Comparison of ENCODE assay signal across 21 cellular contexts in genomic region chr1:234710936-234711335, GRCh38.
"Had no signal": no experiment of that assay in that cellular context is flagged by ENCODE, and none has a peak within 500 bp of the region (broad histone marks: within the 10 kb centered on the region; RNA-seq: fewer than 3 reads in every experiment).

No MANE protein-coding gene starts in this region.

- H3K27ac Mint-ChIP-seq: activated B cell treated with CpG ODN at 0.5 μM for 24 hours; activated CD4-positive, alpha-beta memory T cell treated with anti-CD3 and anti-CD28 coated beads, Interleukin-2, amount 10 ng/mL, durations not matched to agents 7 days and 5 days; activated T-cell treated with anti-CD3 and anti-CD28 coated beads, Interleukin-2, amount 50 U/mL, for 72 hours; T-helper 2 cell treated with Interferon-gamma antibody and Interleukin-4, amounts not matched to agents 5 μg/mL and 100 μg/mL, for 36 hours had no signal

- H3K4me3 Mint-ChIP-seq: activated B cell treated with CpG ODN at 0.5 μM for 24 hours; activated CD4-positive, alpha-beta memory T cell treated with anti-CD3 and anti-CD28 coated beads, Interleukin-2, amount 10 ng/mL, durations not matched to agents 7 days and 5 days; activated T-cell treated with anti-CD3 and anti-CD28 coated beads, Interleukin-2, amount 50 U/mL, for 72 hours; naive B cell; T-helper 2 cell treated with Interferon-gamma antibody and Interleukin-4, amounts not matched to agents 5 μg/mL and 100 μg/mL, for 36 hours had no signal

- H3K9me3 Mint-ChIP-seq: activated B cell treated with CpG ODN at 0.5 μM for 24 hours had no signal

- H3K27me3 Mint-ChIP-seq: activated B cell treated with CpG ODN at 0.5 μM for 24 hours; activated CD4-positive, alpha-beta memory T cell treated with anti-CD3 and anti-CD28 coated beads, Interleukin-2, amount 10 ng/mL, durations not matched to agents 7 days and 5 days; naive B cell had no signal

- H3K27ac ChIP-seq: breast epithelium, ovary, SK-N-MC, tibial nerve had no signal

- H3K36me3 ChIP-seq: breast epithelium, esophagus squamous epithelium, ovary, tibial nerve had no signal

- DNase-seq: activated B cell treated with CpG ODN at 0.5 μM for 24 hours; activated CD4-positive, alpha-beta memory T cell treated with anti-CD3 and anti-CD28 coated beads, Interleukin-2, amount 10 ng/mL, durations not matched to agents 7 days and 5 days; activated CD4-positive, alpha-beta T cell treated with anti-CD3 and anti-CD28 coated beads for 4 hours; activated effector memory CD4-positive, alpha-beta T cell treated with anti-CD3 and anti-CD28 coated beads, Interleukin-2, amount 50 U/mL, for 16 hours; activated naive CD4-positive, alpha-beta T cell treated with anti-CD3 and anti-CD28 coated beads, Interleukin-2, amount 50 U/mL, for 16 hours; activated T-cell treated with anti-CD3 and anti-CD28 coated beads, Interleukin-2, amount 50 U/mL, for 72 hours; aorta; cerebellar nuclear complex; cortex of kidney; esophagus squamous epithelium; hypothalamus; naive B cell; ovary; stimulated activated CD4-positive, alpha-beta T cell treated with anti-CD3 and anti-CD28 coated beads, Interleukin-2, amount 100 ng/mL, for 24 hours; stimulated activated naive CD4-positive, alpha-beta T cell treated with Interleukin-2 at 50 U/mL for 16 hours; substantia nigra had no signal

- H3K27me3 ChIP-seq: breast epithelium, esophagus squamous epithelium, ovary, tibial nerve had no signal

- FAIRE-seq: keratinocyte had no signal

- H3K4me1 ChIP-seq: breast epithelium had no signal

- H3K4me3 ChIP-seq: breast epithelium, esophagus squamous epithelium, ovary, SK-N-MC, tibial nerve had no signal

- ATAC-seq: activated T-cell treated with anti-CD3 and anti-CD28 coated beads, Interleukin-2, amount 50 U/mL, for 72 hours had no signal

- H3K4me1 Mint-ChIP-seq: activated B cell treated with CpG ODN at 0.5 μM for 24 hours, naive B cell had no signal

- H3K9me3 ChIP-seq: breast epithelium, esophagus squamous epithelium, ovary, tibial nerve had no signal
